Comparison of ENCODE assay signal across 1 cellular context in genomic region chr7:47500103-47500563, GRCh38.
TF ChIP-seq lines count a peak whose summit lies in the region.

No MANE protein-coding gene starts in this region.

TF ChIP-seq in HepG2, 621 proteins besides CTCF, POLR2A, EP300 and RAD21 (continued from another document and continues in another):
- no peak for TF ChIP-seq ARID3A (IDR thresholded peaks at IDR 0.05; ENCODE audit: low read depth, low read length)
- TF ChIP-seq ZNF589 (CRISPR knock-in tag; conservative IDR thresholded peaks at IDR 0.05) = no peak
- peak; percentile 16; the same call in 1 of the 2 replicates for TF ChIP-seq CEBPG (CRISPR knock-in tag; IDR thresholded peaks at IDR 0.05)
- TF ChIP-seq ZNF790 (CRISPR knock-in tag; IDR thresholded peaks at IDR 0.05; ENCODE audit: borderline replicate concordance) = no peak
- peak; percentile 90 for TF ChIP-seq SKIL (CRISPR knock-in tag; IDR thresholded peaks at IDR 0.05; ENCODE audit: borderline replicate concordance)
- TF ChIP-seq, protein P1, sequence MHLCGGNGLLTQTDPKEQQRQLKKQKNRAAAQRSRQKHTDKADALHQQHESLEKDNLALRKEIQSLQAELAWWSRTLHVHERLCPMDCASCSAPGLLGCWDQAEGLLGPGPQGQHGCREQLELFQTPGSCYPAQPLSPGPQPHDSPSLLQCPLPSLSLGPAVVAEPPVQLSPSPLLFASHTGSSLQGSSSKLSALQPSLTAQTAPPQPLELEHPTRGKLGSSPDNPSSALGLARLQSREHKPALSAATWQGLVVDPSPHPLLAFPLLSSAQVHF (CRISPR knock-in tag; IDR thresholded peaks at IDR 0.05) = no peak
- TF ChIP-seq CHD2 (IDR thresholded peaks at IDR 0.05; ENCODE audit: low read depth, low read length) = no peak
- TF ChIP-seq CSRNP2 (CRISPR knock-in tag; conservative IDR thresholded peaks at IDR 0.05; ENCODE audit: low read depth) = no peak
- no peak for TF ChIP-seq SIN3A (IDR thresholded peaks at IDR 0.05; ENCODE audit: borderline replicate concordance, low read depth, low read length)
- TF ChIP-seq ZFYVE20 (CRISPR knock-in tag; IDR thresholded peaks at IDR 0.05; ENCODE audit: borderline replicate concordance, low read depth) = no peak
- TF ChIP-seq HMGXB3 (CRISPR knock-in tag; IDR thresholded peaks at IDR 0.05; ENCODE audit: borderline replicate concordance) = no peak
- TF ChIP-seq MXD3 (CRISPR knock-in tag; IDR thresholded peaks at IDR 0.05) = no peak
- no peak for TF ChIP-seq MXD4 (CRISPR knock-in tag; IDR thresholded peaks at IDR 0.05)
- no peak for TF ChIP-seq FIP1L1 (IDR thresholded peaks at IDR 0.05; ENCODE audit: borderline replicate concordance, insufficient read depth, low read depth, low read length)
- no peak for TF ChIP-seq AGO2 (optimal IDR thresholded peaks at IDR 0.05; ENCODE audit: low read depth, low read length)
- peak; percentile 22 for TF ChIP-seq YY1 (IDR thresholded peaks at IDR 0.05; ENCODE audit: insufficient read depth, insufficient replicate concordance, low read depth, low read length)
- no peak for TF ChIP-seq KLF11 (CRISPR knock-in tag; IDR thresholded peaks at IDR 0.05)
- no peak for TF ChIP-seq ZSCAN30 (CRISPR knock-in tag; IDR thresholded peaks at IDR 0.05)
- peak; percentile 86 for TF ChIP-seq KDM1A (CRISPR knock-in tag; IDR thresholded peaks at IDR 0.05)
- no peak for TF ChIP-seq NFIC (IDR thresholded peaks at IDR 0.05; ENCODE audit: low read length)
- TF ChIP-seq ZNF276 (CRISPR knock-in tag; IDR thresholded peaks at IDR 0.05; ENCODE audit: low read depth) = no peak
- no peak for TF ChIP-seq HMGA1 (CRISPR knock-in tag; conservative IDR thresholded peaks at IDR 0.05)
- TF ChIP-seq, protein P2, sequence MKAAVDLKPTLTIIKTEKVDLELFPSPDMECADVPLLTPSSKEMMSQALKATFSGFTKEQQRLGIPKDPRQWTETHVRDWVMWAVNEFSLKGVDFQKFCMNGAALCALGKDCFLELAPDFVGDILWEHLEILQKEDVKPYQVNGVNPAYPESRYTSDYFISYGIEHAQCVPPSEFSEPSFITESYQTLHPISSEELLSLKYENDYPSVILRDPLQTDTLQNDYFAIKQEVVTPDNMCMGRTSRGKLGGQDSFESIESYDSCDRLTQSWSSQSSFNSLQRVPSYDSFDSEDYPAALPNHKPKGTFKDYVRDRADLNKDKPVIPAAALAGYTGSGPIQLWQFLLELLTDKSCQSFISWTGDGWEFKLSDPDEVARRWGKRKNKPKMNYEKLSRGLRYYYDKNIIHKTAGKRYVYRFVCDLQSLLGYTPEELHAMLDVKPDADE (CRISPR knock-in tag; IDR thresholded peaks at IDR 0.05) = no peak
- no peak for TF ChIP-seq ZNF282 (IDR thresholded peaks at IDR 0.05; ENCODE audit: partially characterized antibody)
- no peak for TF ChIP-seq IRF1 (CRISPR knock-in tag; IDR thresholded peaks at IDR 0.05; ENCODE audit: low read depth)
- peak; percentile 78 for TF ChIP-seq IRF2 (CRISPR knock-in tag; IDR thresholded peaks at IDR 0.05)
- TF ChIP-seq, protein P3, sequence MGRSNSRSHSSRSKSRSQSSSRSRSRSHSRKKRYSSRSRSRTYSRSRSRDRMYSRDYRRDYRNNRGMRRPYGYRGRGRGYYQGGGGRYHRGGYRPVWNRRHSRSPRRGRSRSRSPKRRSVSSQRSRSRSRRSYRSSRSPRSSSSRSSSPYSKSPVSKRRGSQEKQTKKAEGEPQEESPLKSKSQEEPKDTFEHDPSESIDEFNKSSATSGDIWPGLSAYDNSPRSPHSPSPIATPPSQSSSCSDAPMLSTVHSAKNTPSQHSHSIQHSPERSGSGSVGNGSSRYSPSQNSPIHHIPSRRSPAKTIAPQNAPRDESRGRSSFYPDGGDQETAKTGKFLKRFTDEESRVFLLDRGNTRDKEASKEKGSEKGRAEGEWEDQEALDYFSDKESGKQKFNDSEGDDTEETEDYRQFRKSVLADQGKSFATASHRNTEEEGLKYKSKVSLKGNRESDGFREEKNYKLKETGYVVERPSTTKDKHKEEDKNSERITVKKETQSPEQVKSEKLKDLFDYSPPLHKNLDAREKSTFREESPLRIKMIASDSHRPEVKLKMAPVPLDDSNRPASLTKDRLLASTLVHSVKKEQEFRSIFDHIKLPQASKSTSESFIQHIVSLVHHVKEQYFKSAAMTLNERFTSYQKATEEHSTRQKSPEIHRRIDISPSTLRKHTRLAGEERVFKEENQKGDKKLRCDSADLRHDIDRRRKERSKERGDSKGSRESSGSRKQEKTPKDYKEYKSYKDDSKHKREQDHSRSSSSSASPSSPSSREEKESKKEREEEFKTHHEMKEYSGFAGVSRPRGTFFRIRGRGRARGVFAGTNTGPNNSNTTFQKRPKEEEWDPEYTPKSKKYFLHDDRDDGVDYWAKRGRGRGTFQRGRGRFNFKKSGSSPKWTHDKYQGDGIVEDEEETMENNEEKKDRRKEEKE (IDR thresholded peaks at IDR 0.05) = no peak
- TF ChIP-seq MED13 (CRISPR knock-in tag; IDR thresholded peaks at IDR 0.05) = no peak
- TF ChIP-seq ZFP90 (CRISPR knock-in tag; IDR thresholded peaks at IDR 0.05; ENCODE audit: borderline replicate concordance) = no peak
- TF ChIP-seq, protein P4, sequence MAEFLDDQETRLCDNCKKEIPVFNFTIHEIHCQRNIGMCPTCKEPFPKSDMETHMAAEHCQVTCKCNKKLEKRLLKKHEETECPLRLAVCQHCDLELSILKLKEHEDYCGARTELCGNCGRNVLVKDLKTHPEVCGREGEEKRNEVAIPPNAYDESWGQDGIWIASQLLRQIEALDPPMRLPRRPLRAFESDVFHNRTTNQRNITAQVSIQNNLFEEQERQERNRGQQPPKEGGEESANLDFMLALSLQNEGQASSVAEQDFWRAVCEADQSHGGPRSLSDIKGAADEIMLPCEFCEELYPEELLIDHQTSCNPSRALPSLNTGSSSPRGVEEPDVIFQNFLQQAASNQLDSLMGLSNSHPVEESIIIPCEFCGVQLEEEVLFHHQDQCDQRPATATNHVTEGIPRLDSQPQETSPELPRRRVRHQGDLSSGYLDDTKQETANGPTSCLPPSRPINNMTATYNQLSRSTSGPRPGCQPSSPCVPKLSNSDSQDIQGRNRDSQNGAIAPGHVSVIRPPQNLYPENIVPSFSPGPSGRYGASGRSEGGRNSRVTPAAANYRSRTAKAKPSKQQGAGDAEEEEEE (CRISPR knock-in tag; IDR thresholded peaks at IDR 0.05; ENCODE audit: borderline replicate concordance) = no peak
- TF ChIP-seq DDIT3 (CRISPR knock-in tag; IDR thresholded peaks at IDR 0.05) = no peak
- TF ChIP-seq, protein P5, sequence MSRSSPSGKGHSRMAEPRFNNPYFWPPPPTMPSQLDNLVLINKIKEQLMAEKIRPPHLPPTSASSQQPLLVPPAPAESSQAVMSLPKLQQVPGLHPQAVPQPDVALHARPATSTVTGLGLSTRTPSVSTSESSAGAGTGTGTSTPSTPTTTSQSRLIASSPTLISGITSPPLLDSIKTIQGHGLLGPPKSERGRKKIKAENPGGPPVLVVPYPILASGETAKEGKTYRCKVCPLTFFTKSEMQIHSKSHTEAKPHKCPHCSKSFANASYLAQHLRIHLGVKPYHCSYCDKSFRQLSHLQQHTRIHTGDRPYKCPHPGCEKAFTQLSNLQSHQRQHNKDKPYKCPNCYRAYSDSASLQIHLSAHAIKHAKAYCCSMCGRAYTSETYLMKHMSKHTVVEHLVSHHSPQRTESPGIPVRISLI (CRISPR knock-in tag; IDR thresholded peaks at IDR 0.05; ENCODE audit: borderline replicate concordance) = no peak
- no peak for TF ChIP-seq KAT2B (IDR thresholded peaks at IDR 0.05; ENCODE audit: borderline replicate concordance, low read depth, low read length)
- no peak for TF ChIP-seq SRF (IDR thresholded peaks at IDR 0.05; ENCODE audit: low read depth, low read length)
- TF ChIP-seq PAWR (CRISPR knock-in tag; IDR thresholded peaks at IDR 0.05; ENCODE audit: borderline replicate concordance) = no peak
